2 cellular contexts compared by ENCODE assay signal in genomic region chr14:33567736-33568124, GRCh38.
TF ChIP-seq lines count a peak whose summit lies in the region.

No MANE protein-coding gene starts in this region.

TF ChIP-seq in SK-N-SH, 30 proteins besides CTCF, POLR2A, EP300 and RAD21 (continued from another document):
- TF ChIP-seq MEF2A (IDR thresholded peaks at IDR 0.05; ENCODE audit: borderline replicate concordance, low read depth) (no peak), RXRA (IDR thresholded peaks at IDR 0.05; ENCODE audit: borderline replicate concordance, low read depth) (no peak), PBX3 (IDR thresholded peaks at IDR 0.05) (no peak), USF2 (IDR thresholded peaks at IDR 0.05; ENCODE audit: borderline replicate concordance, low read depth, low read length) (no peak), JUND (IDR thresholded peaks at IDR 0.05) (no peak), TCF12 (IDR thresholded peaks at IDR 0.05) (peak; percentile 29; the same call in 1 of the 2 replicates), CHD2 (IDR thresholded peaks at IDR 0.05; ENCODE audit: low read length, partially characterized antibody) (no peak), FOSL2 (IDR thresholded peaks at IDR 0.05; ENCODE audit: borderline replicate concordance, low read depth) (0 out of 2 replicates have a peak, but pooled peaks have one; percentile 3)

TF ChIP-seq in SK-N-SH treated with all-trans-retinoic acid at 6 μM for 48 hours, 23 proteins besides CTCF, POLR2A, EP300 and RAD21 (continued from another document):
- TF ChIP-seq TSHZ2 (CRISPR knock-in tag; IDR thresholded peaks at IDR 0.05): no peak
